In the genomic region with DNA sequence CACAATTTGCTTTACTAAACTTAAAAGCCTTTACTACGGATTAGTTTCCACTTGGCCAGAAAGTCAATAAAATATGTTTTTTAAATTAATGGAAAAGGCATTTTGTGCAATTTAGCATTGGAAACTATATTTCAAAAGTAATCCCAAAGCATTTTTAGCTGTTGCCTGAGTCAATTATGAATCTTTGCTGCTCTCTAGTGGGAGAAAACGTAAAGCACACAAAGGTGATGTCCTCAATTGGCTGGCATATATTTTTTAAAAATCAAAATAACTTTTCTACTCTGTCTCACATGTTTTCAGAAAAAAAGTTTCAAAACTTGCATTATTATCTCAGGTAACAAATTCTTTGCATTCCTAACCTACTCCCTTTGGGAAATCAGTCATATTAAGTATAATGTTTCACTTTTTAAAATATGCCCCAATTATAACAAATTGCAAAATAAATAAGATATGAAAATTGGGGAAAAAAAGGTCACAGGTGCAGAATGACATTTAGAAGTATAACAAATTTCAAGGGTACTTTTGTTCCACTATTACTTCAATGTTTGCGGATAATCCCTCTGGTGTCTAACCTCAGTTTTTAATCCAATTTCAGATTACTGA, we compare ENCODE assay signal across 7 cellular contexts. TPM values are rescaled to one million over a fixed set of nuclear protein-coding genes. Genes with fewer than 3 reads are reported as not detected.
A peak's percentile ranks its signal among the peaks of the same experiment; 100 is the strongest.
DNase-seq lines count a peak whose midpoint lies in the region; ATAC-seq and TF ChIP-seq lines count a peak whose summit lies in the region.

No MANE protein-coding gene starts in this region.

- no peaks in the 10 kb centered on the region for H3K4me1 Mint-ChIP-seq in endothelial cell (ENCODE audit: unreplicated experiment)

- DNase-seq in DMS79 treated with DMSO at 0.1 percent for 48 hours (lab: John Stamatoyannopoulos, UW) (peak; percentile 25), HAP-1 (ENCODE audit: low spot score in 2 of 2) (peak; percentile 23 to 36), OCI-LY7 (ENCODE audit: low spot score) (peak; percentile 36), endothelial cell (ENCODE audit: low spot score) (peak; percentile 33), osteoblast (ENCODE audit: insufficient read length, low spot score, missing footprints) (no peak)

- H3K9me2 ChIP-seq in OCI-LY7 (ENCODE audit: insufficient read depth, low read length): no peaks in the 10 kb centered on the region

- peak; percentile 91 for TF ChIP-seq CTCF in OCI-LY7 (conservative IDR thresholded peaks at IDR 0.05; ENCODE audit: low read length)
- TF ChIP-seq CTCF in endothelial cell (IDR thresholded peaks at IDR 0.05; ENCODE audit: unreplicated experiment): peak; percentile 72
- TF ChIP-seq CTCF in osteoblast (IDR thresholded peaks at IDR 0.05; ENCODE audit: extremely low read depth, low read depth, low read length): peak; percentile 68

- H3K4me3 ChIP-seq in HAP-1 (no peak overlapping the region), OCI-LY7 (ENCODE audit: low read depth, low read length, poor library complexity, severe bottlenecking) (no peak overlapping the region), osteoblast (ENCODE audit: insufficient read depth, low read length) (no peak overlapping the region)

- CTCF ChIA-PET in OCI-LY7 (lab: Charles Lee; ENCODE audit: unreplicated experiment): no interaction called here

- H3K27ac ChIP-seq in OCI-LY7 (ENCODE audit: low read depth, low read length, poor library complexity, severe bottlenecking) (no peak overlapping the region), osteoblast (ENCODE audit: low read depth, low read length) (no peak overlapping the region)

- no peaks in the 10 kb centered on the region for H3K27me3 ChIP-seq in HAP-1 (ENCODE audit: low read depth)
- no peaks in the 10 kb centered on the region for H3K27me3 ChIP-seq in osteoblast (ENCODE audit: insufficient read depth, low read length)

- H3K36me3 Mint-ChIP-seq in endothelial cell (ENCODE audit: low read depth, unreplicated experiment): no peaks in the 10 kb centered on the region

- in situ Hi-C loops in HAP-1 (cut with MboI; ENCODE audit: low sequenced_read_pairs): no loop called here

- H3K36me3 ChIP-seq in HAP-1 (replicated peaks) (no peaks in the 10 kb centered on the region), OCI-LY7 (ENCODE audit: insufficient read depth, low read length) (no peaks in the 10 kb centered on the region), osteoblast (ENCODE audit: insufficient read depth, low read length) (no peaks in the 10 kb centered on the region)

- no peak overlapping the region for H3K27ac Mint-ChIP-seq in endothelial cell (ENCODE audit: unreplicated experiment)

- no peaks in the 10 kb centered on the region for H3K9me3 Mint-ChIP-seq in endothelial cell (ENCODE audit: unreplicated experiment)

- ATAC-seq in HG02763 (IDR thresholded peaks at IDR 0.05; ENCODE audit: unreplicated experiment) (no peak), HG03097 (IDR thresholded peaks at IDR 0.05; ENCODE audit: low FRiP score, unreplicated experiment) (no peak)

- POLR2A ChIA-PET in OCI-LY7 (lab: Charles Lee): interaction anchor here (0.8 kb wide), 1 partner anchor 215 kb away, joined by 3 read pairs; no protein-coding TSS in a partner anchor

- intact Hi-C loops in OCI-LY7 (cut with micrococcal nuclease; ENCODE audit: unreplicated experiment): loop anchor here (1.0 kb wide), 1 partner anchor 214 kb away; no protein-coding TSS in a partner anchor

- H3K4me2 ChIP-seq in OCI-LY7 (ENCODE audit: low read length): no peak overlapping the region
- H3K4me2 ChIP-seq in osteoblast (ENCODE audit: insufficient read depth, low read length): no peak overlapping the region

- H3K4me3 Mint-ChIP-seq in endothelial cell (ENCODE audit: unreplicated experiment): no peak overlapping the region

- no TSS peak for BruUV-seq in OCI-LY7 (replicated peaks; lab: Mats Ljungman, UMichigan)

- H3K79me2 ChIP-seq in OCI-LY7 (ENCODE audit: insufficient read depth, low read depth, low read length) (no peaks in the 10 kb centered on the region), osteoblast (ENCODE audit: insufficient read depth, low read length) (no peaks in the 10 kb centered on the region)

- H3K4me1 ChIP-seq in HAP-1 (no peaks in the 10 kb centered on the region), OCI-LY7 (ENCODE audit: insufficient read depth, low read length, poor library complexity, severe bottlenecking) (no peaks in the 10 kb centered on the region), osteoblast (ENCODE audit: insufficient read depth, low read length) (no peaks in the 10 kb centered on the region)

- no peaks in the 10 kb centered on the region for H3K27me3 Mint-ChIP-seq in endothelial cell (ENCODE audit: unreplicated experiment)

- no peaks in the 10 kb centered on the region for H3K9me3 ChIP-seq in HAP-1
- no peaks in the 10 kb centered on the region for H3K9me3 ChIP-seq in OCI-LY7 (ENCODE audit: low read length)
- no peaks in the 10 kb centered on the region for H3K9me3 ChIP-seq in osteoblast (ENCODE audit: low read depth, low read length)

- H2AFZ ChIP-seq in OCI-LY7 (ENCODE audit: low read length) (no peak overlapping the region), osteoblast (ENCODE audit: low read length) (no peak overlapping the region)

- H4K20me1 ChIP-seq in OCI-LY7 (ENCODE audit: insufficient read depth, low read length) (no peaks in the 10 kb centered on the region), osteoblast (ENCODE audit: insufficient read depth, low read length) (no peaks in the 10 kb centered on the region)

RNA-seq across cellular contexts. Expression of a gene that starts 47.2 kb away (rescaled TPM):
- total RNA-seq in OCI-LY7 (2014; rRNA removed; shearing (Covaris generic)): not detected in 2 replicates
- not detected in 2 replicates for total RNA-seq in OCI-LY7 (2022)
- not detected for total RNA-seq in endothelial cell (ENCODE audit: unreplicated experiment)
- not detected in 2 replicates for total RNA-seq in osteoblast
